27 cellular contexts compared by ENCODE assay signal in the genomic region with DNA sequence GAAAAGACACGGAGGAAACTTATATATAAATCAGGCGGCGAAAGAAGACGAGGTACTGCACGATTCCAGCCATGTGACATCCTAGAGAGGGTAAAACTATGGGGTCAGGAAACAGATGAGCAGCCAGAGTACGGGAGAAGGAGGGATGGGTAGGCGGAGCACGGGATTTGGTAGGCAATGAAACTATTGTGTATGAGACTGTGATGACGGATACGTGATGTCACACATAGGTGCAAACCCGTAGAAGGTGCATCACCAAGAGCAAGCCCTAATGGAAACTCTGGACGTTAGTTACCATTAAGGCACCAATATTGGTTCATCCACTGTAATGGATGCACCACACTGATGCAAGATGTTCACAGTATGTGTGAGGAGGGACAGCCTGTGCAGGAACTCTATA.
"Had no signal": no experiment of that assay in that cellular context is flagged by ENCODE, and none has a peak within 500 bp of the region (broad histone marks: within the 10 kb centered on the region; RNA-seq: fewer than 3 reads in every experiment).

No MANE protein-coding gene starts in this region.

- H3K27me3 ChIP-seq: testis, thyroid gland, tibial artery, tibial nerve, transverse colon, upper lobe of left lung, upper lobe of right lung, uterus, vagina had no signal

- DNase-seq: stimulated activated CD4-positive, alpha-beta T cell treated with anti-CD3 and anti-CD28 coated beads, Interleukin-2, amount 100 ng/mL, for 48 hours; stimulated activated CD4-positive, alpha-beta T cell treated with anti-CD3 and anti-CD28 coated beads, Interleukin-4, amount 100 ng/mL, for 1 hour; stimulated activated CD4-positive, alpha-beta T cell treated with anti-CD3 and anti-CD28 coated beads, Interleukin-4, amount 100 ng/mL, for 24 hours; stimulated activated CD4-positive, alpha-beta T cell treated with anti-CD3 and anti-CD28 coated beads, Interleukin-4, amount 100 ng/mL, for 4 hours; stimulated activated CD8-positive, alpha-beta memory T cell treated with anti-CD3 and anti-CD28 coated beads, Interleukin-4, amount 100 ng/mL, for 48 hours; stimulated activated naive B cell treated with anti-CD40 and anti-IgM and Interleukin-4, amounts not matched to agents 10 μg/mL and 1 μg/mL and 100 μg/mL, for 72 hours; stimulated activated naive CD4-positive, alpha-beta T cell; stimulated activated naive CD4-positive, alpha-beta T cell treated with Interleukin-2 at 50 U/mL for 16 hours; stimulated activated naive CD8-positive, alpha-beta T cell treated with anti-CD3 and anti-CD28 coated beads, Interleukin-15, amount 100 ng/mL, for 72 hours; stimulated activated naive CD8-positive, alpha-beta T cell treated with anti-CD3 and anti-CD28 coated beads, Interleukin-15, Interleukin-2, amounts not matched to agents 100 U/mL and 50 U/mL, for 24 hours; stomach; substantia nigra; testis; thyroid gland; tibial artery; transverse colon; trophoblast cell; upper lobe of left lung; upper lobe of right lung; uterus had no signal

- H3K36me3 ChIP-seq: stomach, suprapubic skin, thoracic aorta, thyroid gland, tibial artery, tibial nerve, transverse colon, upper lobe of left lung, upper lobe of right lung, uterus, vagina had no signal

- FAIRE-seq: urothelium cell line had no signal

- H3K4me1 ChIP-seq: stomach, suprapubic skin, testis, thyroid gland, tibial nerve, transverse colon, upper lobe of left lung, upper lobe of right lung, uterus, vagina had no signal

- H3K9me3 ChIP-seq: stomach, suprapubic skin, testis, thoracic aorta, thyroid gland, tibial artery, transverse colon, upper lobe of left lung, upper lobe of right lung, uterus, vagina had no signal

- H3K27ac ChIP-seq: stomach, suprapubic skin, testis, thoracic aorta, thyroid gland, tibial artery, tibial nerve, transverse colon, upper lobe of left lung, upper lobe of right lung, uterus, vagina had no signal

- H3K4me3 ChIP-seq: stomach, suprapubic skin, testis, thoracic aorta, thyroid gland, tibial artery, tibial nerve, transverse colon, upper lobe of left lung, upper lobe of right lung, uterus, vagina had no signal

- ATAC-seq: stimulated activated effector memory CD8-positive, alpha-beta T cell treated with anti-CD3 and anti-CD28 coated beads, Interleukin-12 subunit alpha, Interleukin-12 subunit beta, amount 100 ng/mL, for 72 hours; stimulated activated memory B cell treated with anti-CD40 and anti-IgM and Interleukin-4, amounts not matched to agents 10 μg/mL and 1 μg/mL and 100 μg/mL, for 72 hours; stimulated activated naive B cell treated with anti-CD40 and anti-IgM and Interleukin-4, amounts not matched to agents 10 μg/mL and 1 μg/mL and 100 μg/mL, for 72 hours; stimulated activated naive CD8-positive, alpha-beta T cell treated with anti-CD3 and anti-CD28 coated beads, Interleukin-15, amount 100 ng/mL, for 72 hours; stimulated activated naive CD8-positive, alpha-beta T cell treated with anti-CD3 and anti-CD28 coated beads, Interleukin-15, Interleukin-2, amounts not matched to agents 100 U/mL and 50 U/mL, for 24 hours; upper lobe of right lung had no signal
